10 cellular contexts compared by ENCODE assay signal in the genomic region with DNA sequence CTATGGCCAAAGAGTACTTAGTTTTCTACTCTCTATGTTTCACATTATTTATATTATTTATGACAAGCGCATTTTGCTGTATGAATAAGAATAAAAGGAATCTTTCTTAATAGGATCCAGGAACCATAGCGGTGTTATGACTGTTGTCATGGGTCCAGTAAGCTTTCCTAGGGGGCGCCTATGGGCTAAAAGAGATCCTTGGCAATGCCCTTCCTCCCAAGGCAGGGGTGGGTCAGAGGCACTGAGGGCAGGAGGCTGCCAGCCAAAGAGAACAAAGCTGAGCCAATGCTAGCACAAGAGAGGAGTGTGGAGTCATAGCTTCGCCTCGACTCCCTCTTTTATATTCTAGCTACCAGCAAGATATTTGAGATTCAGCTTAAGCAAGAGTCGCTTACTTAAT.
DNase-seq lines count a peak whose midpoint lies in the region; TF ChIP-seq lines count a peak whose summit lies in the region.
"Had no signal": no experiment of that assay in that cellular context is flagged by ENCODE, and none has a peak within 500 bp of the region (broad histone marks: within the 10 kb centered on the region; RNA-seq: fewer than 3 reads in every experiment).

No MANE protein-coding gene starts in this region.

- H3K4me2 ChIP-seq in OCI-LY3 (ENCODE audit: low read length) (no peak overlapping the region), osteoblast (ENCODE audit: insufficient read depth, low read length) (peak overlapping the region; percentile 45)

- H3K27ac ChIP-seq in OCI-LY3 (ENCODE audit: low read length) (no peak overlapping the region), osteoblast (ENCODE audit: low read depth, low read length) (no peak overlapping the region)
- H3K27ac ChIP-seq in CD8-positive, alpha-beta memory T cell (ENCODE audit: low read depth, low read length), result no peak overlapping the region
- H3K27ac ChIP-seq: adrenal gland had no signal

- no peaks in the 10 kb centered on the region for H3K9me3 ChIP-seq in OCI-LY3 (ENCODE audit: insufficient read depth, low read length)
- no peaks in the 10 kb centered on the region for H3K9me3 ChIP-seq in osteoblast (ENCODE audit: low read depth, low read length)
- no peaks in the 10 kb centered on the region for H3K9me3 ChIP-seq in CD8-positive, alpha-beta memory T cell (ENCODE audit: low read length)
- H3K9me3 ChIP-seq: adrenal gland had no signal

- peaks cover 2 to 37% (median 5%) of the 10 kb centered on the region in 3 donors for H3K36me3 Mint-ChIP-seq in CD8-positive, alpha-beta memory T cell

- TF ChIP-seq CTCF in OCI-LY3 (IDR thresholded peaks at IDR 0.05; ENCODE audit: low read depth, low read length), result peak; percentile 43
- peak; percentile 10 for TF ChIP-seq CTCF in epithelial cell of esophagus (IDR thresholded peaks at IDR 0.05; ENCODE audit: insufficient read depth, low read depth, low read length, missing control alignments)
- TF ChIP-seq CTCF in osteoblast (IDR thresholded peaks at IDR 0.05; ENCODE audit: extremely low read depth, low read depth, low read length), result peak; percentile 62

- H3K9me3 Mint-ChIP-seq in CD8-positive, alpha-beta memory T cell, result peaks cover 0 to 4% (median 0%) of the 10 kb centered on the region in 5 donors

- H3K4me3 ChIP-seq in OCI-LY3 (ENCODE audit: low read length) (no peak overlapping the region), epithelial cell of esophagus (ENCODE audit: low read length) (no peak overlapping the region), osteoblast (ENCODE audit: insufficient read depth, low read length) (peak overlapping the region; percentile 6)
- H3K4me3 ChIP-seq in CD8-positive, alpha-beta memory T cell (ENCODE audit: low read length), result no peak overlapping the region
- H3K4me3 ChIP-seq: adrenal gland had no signal

- H4K20me1 ChIP-seq in OCI-LY3 (ENCODE audit: insufficient read depth, low read length) (no peaks in the 10 kb centered on the region), osteoblast (ENCODE audit: insufficient read depth, low read length) (no peaks in the 10 kb centered on the region)

- peaks cover 9% of the 10 kb centered on the region for H3K4me1 ChIP-seq in OCI-LY3 (ENCODE audit: low read length)
- peaks cover 19% of the 10 kb centered on the region for H3K4me1 ChIP-seq in osteoblast (ENCODE audit: insufficient read depth, low read length)
- peaks cover 4% of the 10 kb centered on the region for H3K4me1 ChIP-seq in CD8-positive, alpha-beta memory T cell (ENCODE audit: insufficient read depth, low read length)
- H3K4me1 ChIP-seq: adrenal gland had no signal

- DNase-seq in ELF-1 (ENCODE audit: low read depth, low spot score) (peak; percentile 48), epithelial cell of esophagus (ENCODE audit: low read depth) (peak; percentile 66), osteoblast (ENCODE audit: insufficient read length, low spot score, missing footprints) (peak; percentile 88), DMS153 (lab: John Stamatoyannopoulos, UW) (no peak), hepatic stellate cell (ENCODE audit: low spot score) (no peak)
- no peak for DNase-seq in stimulated activated CD4-positive, alpha-beta T cell treated with anti-CD3 and anti-CD28 coated beads, Interleukin-4, amount 100 ng/mL, for 1 hour
- DNase-seq in CD8-positive, alpha-beta memory T cell, result no peak
- DNase-seq: naive B cell had no signal

- no peak overlapping the region for H3K27ac Mint-ChIP-seq in CD8-positive, alpha-beta memory T cell
- H3K27ac Mint-ChIP-seq: naive B cell had no signal

- peaks cover 9 to 20% (median 19%) of the 10 kb centered on the region in 3 donors for H3K4me1 Mint-ChIP-seq in CD8-positive, alpha-beta memory T cell

- H3K27me3 ChIP-seq in OCI-LY3 (ENCODE audit: low read depth, low read length) (peaks cover 6% of the 10 kb centered on the region; the same call in 1 of the 2 replicates), osteoblast (ENCODE audit: insufficient read depth, low read length) (peaks cover 13% of the 10 kb centered on the region)
- H3K27me3 ChIP-seq in CD8-positive, alpha-beta memory T cell (ENCODE audit: insufficient read depth, low read length, poor library complexity, severe bottlenecking), result no peaks in the 10 kb centered on the region
- H3K27me3 ChIP-seq: adrenal gland had no signal

- POLR2A ChIA-PET in CD8-positive, alpha-beta memory T cell (lab: Charles Lee), result no interaction called here

- no peak overlapping the region for H3K9ac ChIP-seq in OCI-LY3 (ENCODE audit: low read length)

- peaks cover 7 to 23% of the 10 kb centered on the region in 2 donors for H3K27me3 Mint-ChIP-seq in CD8-positive, alpha-beta memory T cell

- CTCF ChIA-PET in CD8-positive, alpha-beta memory T cell (lab: Charles Lee), result interaction anchor here (0.6 kb wide), 1 partner anchor 19 kb away, joined by 3 read pairs; no protein-coding TSS in a partner anchor

- H2AFZ ChIP-seq in OCI-LY3 (ENCODE audit: low read depth, low read length) (no peak overlapping the region), osteoblast (ENCODE audit: low read length) (peak overlapping the region; percentile 50)

- no peaks in the 10 kb centered on the region for H3K36me3 ChIP-seq in OCI-LY3 (replicated peaks; ENCODE audit: low read depth, low read length)
- H3K36me3 ChIP-seq in osteoblast (ENCODE audit: insufficient read depth, low read length), result no peaks in the 10 kb centered on the region
- H3K36me3 ChIP-seq in CD8-positive, alpha-beta memory T cell (ENCODE audit: insufficient read depth, low read length), result no peaks in the 10 kb centered on the region
- H3K36me3 ChIP-seq: adrenal gland had no signal

- H3K79me2 ChIP-seq in OCI-LY3 (ENCODE audit: low read length) (no peaks in the 10 kb centered on the region), osteoblast (ENCODE audit: insufficient read depth, low read length) (no peaks in the 10 kb centered on the region)

- no peak overlapping the region for H3K4me3 Mint-ChIP-seq in CD8-positive, alpha-beta memory T cell
- H3K4me3 Mint-ChIP-seq: naive B cell had no signal

Comparison
In these comparisons a context has a peak if more than half of its experiments do, and no peak if none do; other contexts are left out.
1. DNase-seq: peak in ELF-1 (single experiment), epithelial cell of esophagus (single experiment) and osteoblast (single experiment); none in stimulated activated CD4-positive, alpha-beta T cell treated with anti-CD3 and anti-CD28 coated beads, Interleukin-4, amount 100 ng/mL, for 1 hour (single experiment), DMS153 (single experiment), hepatic stellate cell (single experiment) and CD8-positive, alpha-beta memory T cell (0 of 5).
2. CTCF ChIP-seq: peak in every context shown above with its lines; median percentile 62 in osteoblast; 43 in OCI-LY3; 10 in epithelial cell of esophagus.